In genomic region chr1:214261206-214262123, GRCh38 we compare ENCODE assay signal across 8 cellular contexts. TPM values are rescaled to one million over a fixed set of nuclear protein-coding genes. Genes with fewer than 3 reads are reported as not detected.
A peak's percentile ranks its signal among the peaks of the same experiment; 100 is the strongest.
DNase-seq lines count a peak whose midpoint lies in the region; ATAC-seq and TF ChIP-seq lines count a peak whose summit lies in the region.

No MANE protein-coding gene starts in this region.

- H3K27me3 ChIP-seq in Panc1 (ENCODE audit: control insufficient read depth, insufficient read depth, low read length) (peaks cover 29% of the 10 kb centered on the region), neutrophil (peaks cover 93% of the 10 kb centered on the region)

- CTCF ChIA-PET in Panc1 (lab: Charles Lee), result interaction anchor here (0.6 to 1.9 kb wide), 7 partner anchors 10 to 1018 kb away, joined by 3 to 21 read pairs (median 4); no protein-coding TSS in a partner anchor

- in situ Hi-C loops in Panc1 (cut with HindIII; ENCODE audit: low pct_unique_long_range_greater_than_20kb, low sequenced_read_pairs), result no loop called here

- peak; percentile 75 for DNase-seq in EH (ENCODE audit: low read depth)
- DNase-seq in Kasumi-1 (lab: John Stamatoyannopoulos, UW), result peak; percentile 58 to 76
- peak; percentile 67 for DNase-seq in Panc1 (ENCODE audit: low read depth, low spot score)
- peak; percentile 68 for DNase-seq in activated T-helper 1 cell treated with Interleukin-2 at 50 U/mL for 16 hours (ENCODE audit: low read depth)
- DNase-seq in fibroblast of pulmonary artery (ENCODE audit: low read depth), result peak; percentile 76
- peak; percentile 87 for DNase-seq in superior temporal gyrus (ENCODE audit: extremely low spot score)

- no peaks in the 10 kb centered on the region for H3K36me3 ChIP-seq in Panc1 (ENCODE audit: control insufficient read depth, insufficient read depth, low read length)
- no peaks in the 10 kb centered on the region for H3K36me3 ChIP-seq in neutrophil

- intact Hi-C loops in Panc1 (cut with micrococcal nuclease; ENCODE audit: unreplicated experiment), result loop anchor here (1.0 kb wide), 1 partner anchor 67 kb away; no protein-coding TSS in a partner anchor

- H3K4me3 ChIP-seq in Panc1 (ENCODE audit: low read depth in 2 of 2, low read length in 2 of 2) (no peak overlapping the region), fibroblast of pulmonary artery (replicated peaks; ENCODE audit: low read depth, low read length) (no peak overlapping the region), neutrophil (ENCODE audit: low read depth in 1 of 2, low read length in 1 of 2) (no peak overlapping the region)

- H3K4me1 ChIP-seq in Panc1 (ENCODE audit: control insufficient read depth, insufficient read depth, low read length) (0 out of 2 replicates have a peak, but pooled peaks cover 2% of the 10 kb centered on the region), neutrophil (ENCODE audit: control insufficient read depth in 1 of 2, insufficient read depth in 1 of 2, low read depth in 1 of 2, low read length in 1 of 2) (no peaks in the 10 kb centered on the region)

- H3K27ac ChIP-seq in Panc1 (ENCODE audit: low read length) (peak overlapping the region; percentile 44; the same call in 1 of the 2 replicates), neutrophil (no peak overlapping the region)

- POLR2A ChIA-PET in Panc1 (lab: Charles Lee), result interaction anchor here (0.6 kb wide), 1 partner anchor 94 kb away, joined by 8 read pairs; no protein-coding TSS in a partner anchor

- BruUV-seq in Panc1 (replicated peaks; lab: Mats Ljungman, UMichigan), result no TSS peak

- ATAC-seq in GM21825 (IDR thresholded peaks at IDR 0.05; ENCODE audit: unreplicated experiment), result peak; percentile 95
- peak; percentile 98 for ATAC-seq in Panc1

- TF ChIP-seq CTCF in Panc1 (IDR thresholded peaks at IDR 0.05) (peak; percentile 99), fibroblast of pulmonary artery (IDR thresholded peaks at IDR 0.05; ENCODE audit: low read length, missing control alignments) (peak; percentile 100), neutrophil (IDR thresholded peaks at IDR 0.05) (peak; percentile 63)

- H3K9me3 ChIP-seq in Panc1 (ENCODE audit: control insufficient read depth, insufficient read depth, low read depth, low read length), result no peaks in the 10 kb centered on the region
- H3K9me3 ChIP-seq in neutrophil, result no peaks in the 10 kb centered on the region

RNA-seq across cellular contexts. Expression of gene SMYD2, which starts 19.5 kb away (rescaled TPM):
- total RNA-seq in Panc1 (2021; ENCODE audit: unreplicated experiment), result 31.0 TPM
- 29.2 TPM for polyA plus RNA-seq in Panc1 (2012; ENCODE audit: insufficient read length)
